11 cellular contexts compared by ENCODE assay signal in the genomic region with DNA sequence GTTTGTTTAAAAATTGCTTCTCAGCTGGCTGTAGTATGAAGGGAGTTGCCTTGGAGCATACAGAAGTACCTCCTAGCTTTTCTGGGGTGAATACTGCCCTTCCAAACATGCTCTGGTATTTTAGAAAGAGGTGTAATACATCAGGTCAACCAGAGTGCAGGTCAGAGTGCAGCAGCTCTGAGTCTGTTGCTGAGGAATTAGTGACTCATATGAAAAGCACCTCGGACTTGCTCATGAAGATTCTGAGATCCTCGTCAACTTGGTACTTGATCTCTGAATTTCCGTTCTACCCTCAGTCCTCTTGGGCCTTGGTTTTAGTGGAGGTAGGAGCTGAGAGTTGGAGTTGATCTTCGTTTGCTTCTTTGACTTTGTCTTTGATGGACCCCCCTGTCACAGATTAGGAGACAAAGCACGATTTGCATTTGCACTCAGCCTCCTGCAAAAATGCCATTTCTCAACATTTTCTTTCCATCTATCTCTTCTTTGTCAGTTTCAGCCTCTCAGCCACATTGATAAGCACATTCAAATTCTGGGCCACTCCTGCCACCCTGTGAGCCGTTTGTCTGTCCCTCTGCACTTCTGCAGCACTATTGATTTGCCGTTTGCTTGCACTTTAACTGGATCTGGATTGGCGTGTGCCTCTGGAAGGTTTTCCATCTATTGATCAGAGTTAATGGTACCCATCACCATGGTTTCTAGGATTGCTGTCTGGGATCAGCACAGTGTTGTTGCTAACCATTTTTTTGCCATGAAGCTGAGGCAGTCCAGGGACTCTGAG.
DNase-seq lines count a peak whose midpoint lies in the region; ATAC-seq and TF ChIP-seq lines count a peak whose summit lies in the region.
"Had no signal": no experiment of that assay in that cellular context is flagged by ENCODE, and none has a peak within 500 bp of the region (broad histone marks: within the 10 kb centered on the region; RNA-seq: fewer than 3 reads in every experiment).

No MANE protein-coding gene starts in this region.

- no peak overlapping the region for H3K4me3 ChIP-seq in fibroblast of villous mesenchyme (ENCODE audit: low read depth, low read length)
- H3K4me3 ChIP-seq: tibial artery had no signal

- intact Hi-C loops in posterior vena cava (cut with DNase I), result no loop called here

- peak; percentile 94 for ATAC-seq in SK-N-SH treated with all-trans-retinoic acid at 6 μM for 48 hours
- no peak for ATAC-seq in HG03097 (IDR thresholded peaks at IDR 0.05; ENCODE audit: low FRiP score, unreplicated experiment)

- peak; percentile 26 for DNase-seq in GM04504 (ENCODE audit: low read depth)
- peak; percentile 76 for DNase-seq in fibroblast of villous mesenchyme (ENCODE audit: low read depth)
- DNase-seq in renal cortical epithelial cell (ENCODE audit: low read depth), result peak; percentile 91
- no peak for DNase-seq in posterior vena cava (ENCODE audit: low spot score)
- no peak for DNase-seq in NCI-H1048 (lab: John Stamatoyannopoulos, UW)
- no peak for DNase-seq in stimulated activated naive CD4-positive, alpha-beta T cell treated with Interleukin-2 at 50 U/mL for 16 hours (lab: John Stamatoyannopoulos, UW)
- DNase-seq: activated CD4-positive, alpha-beta T cell treated with anti-CD3 and anti-CD28 coated beads, Interleukin-2, amount 10 ng/mL, durations not matched to agents 24 days and 14 days; NCI-H524 treated with DMSO at 0.1 percent for 48 hours; tibial artery had no signal

- TF ChIP-seq CTCF in fibroblast of villous mesenchyme (IDR thresholded peaks at IDR 0.05; ENCODE audit: insufficient read depth, low read depth, low read length), result no peak

TF ChIP-seq in SK-N-SH treated with all-trans-retinoic acid at 6 μM for 48 hours, 23 proteins besides CTCF, POLR2A, EP300 and RAD21:
- no peak for TF ChIP-seq TOX (CRISPR knock-in tag; IDR thresholded peaks at IDR 0.05; ENCODE audit: borderline replicate concordance)
- 0 out of 2 replicates have a peak, but pooled peaks have one; percentile 47 for TF ChIP-seq OSR1 (CRISPR knock-in tag; IDR thresholded peaks at IDR 0.05)

Comparison
In these comparisons a context has a peak if more than half of its experiments do, and no peak if none do; other contexts are left out.
1. DNase-seq: peak in GM04504 (single experiment), fibroblast of villous mesenchyme (single experiment) and renal cortical epithelial cell (single experiment); none in posterior vena cava (single experiment), NCI-H1048 (single experiment) and stimulated activated naive CD4-positive, alpha-beta T cell treated with Interleukin-2 at 50 U/mL for 16 hours (single experiment).